8 cellular contexts compared by ENCODE assay signal in genomic region chr1:46724991-46725735, GRCh38.
DNase-seq lines count a peak whose midpoint lies in the region; ATAC-seq and TF ChIP-seq lines count a peak whose summit lies in the region.

No MANE protein-coding gene starts in this region.

- 0 out of 2 replicates have a peak, but pooled peaks cover 1% of the 10 kb centered on the region for H3K4me1 ChIP-seq in iPS DF 6.9 (ENCODE audit: control insufficient read depth, insufficient read depth, low read length)

- H3K27me3 ChIP-seq in iPS DF 6.9 (ENCODE audit: control insufficient read depth, insufficient read depth, low read length), result no peaks in the 10 kb centered on the region

- DNase-seq in NCI-H2081 treated with DMSO at 0.1 percent for 48 hours (lab: John Stamatoyannopoulos, UW) (peak; percentile 79), T1000 (lab: John Stamatoyannopoulos, UW) (peak; percentile 57), astrocyte of the cerebellum (ENCODE audit: low read depth) (peak; percentile 81), iPS DF 6.9 (ENCODE audit: low read depth, low spot score) (peak; percentile 80), cortex of kidney (lab: John Stamatoyannopoulos, UW) (no peak)
- DNase-seq in stimulated activated CD4-positive, alpha-beta T cell treated with anti-CD3 and anti-CD28 coated beads, Interleukin-12 subunit alpha, Interleukin-12 subunit beta, amount 100 ng/mL, for 24 hours (ENCODE audit: low read depth in 2 of 2), result peak; percentile 31 to 53

- H3K36me3 ChIP-seq in iPS DF 6.9 (ENCODE audit: control insufficient read depth, insufficient read depth, low read length), result no peaks in the 10 kb centered on the region

- TF ChIP-seq CTCF in GM12873 (IDR thresholded peaks at IDR 0.05; ENCODE audit: insufficient read depth, low read depth, low read length, missing control alignments) (peak; percentile 93), astrocyte of the cerebellum (IDR thresholded peaks at IDR 0.05; ENCODE audit: low read depth, low read length, missing control alignments) (peak; percentile 93)

- no peak overlapping the region for H3K27ac ChIP-seq in iPS DF 6.9 (ENCODE audit: low read length)

- peak; percentile 67 for ATAC-seq in HG02973 (IDR thresholded peaks at IDR 0.05; ENCODE audit: unreplicated experiment)

- no CpG with 5 or more reads among the region's 7 CpGs for WGBS in iPS DF 6.9 (ENCODE audit: insufficient coverage, insufficient read length)

- in situ Hi-C loops in astrocyte of the cerebellum (cut with HindIII; ENCODE audit: low sequenced_read_pairs), result no loop called here

- H3K9me3 ChIP-seq in iPS DF 6.9 (ENCODE audit: control insufficient read depth, insufficient read depth, low read length), result no peaks in the 10 kb centered on the region

- H3K4me3 ChIP-seq in astrocyte of the cerebellum (ENCODE audit: low read depth, low read length) (no peak overlapping the region), iPS DF 6.9 (ENCODE audit: low read length) (no peak overlapping the region)
